Comparison of ENCODE assay signal across 11 cellular contexts in the genomic region with DNA sequence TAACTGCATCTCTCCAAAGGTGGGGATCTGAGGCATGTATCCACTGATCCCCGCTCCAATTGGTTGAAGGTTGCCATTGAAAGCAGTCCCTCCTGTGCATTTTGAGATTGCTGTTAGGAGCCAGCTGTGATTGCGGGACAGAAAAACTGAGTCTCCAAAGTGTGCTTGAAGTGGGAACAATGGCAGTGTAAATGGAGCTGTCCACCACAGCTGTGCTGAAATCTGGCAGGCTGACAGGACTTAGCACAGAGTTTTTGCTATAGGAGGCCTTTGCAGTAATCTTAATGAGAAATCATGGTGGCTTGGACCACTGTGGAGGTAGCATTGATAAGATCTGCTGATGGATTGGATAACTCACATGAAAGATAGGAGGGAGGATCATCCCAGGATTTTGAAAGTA. TPM values are rescaled to one million over a fixed set of nuclear protein-coding genes. Genes with fewer than 3 reads are reported as not detected.
DNase-seq lines count a peak whose midpoint lies in the region; ATAC-seq and TF ChIP-seq lines count a peak whose summit lies in the region.
"Had no signal": no experiment of that assay in that cellular context is flagged by ENCODE, and none has a peak within 500 bp of the region (broad histone marks: within the 10 kb centered on the region; RNA-seq: fewer than 3 reads in every experiment).

No MANE protein-coding gene starts in this region.

- H3K27me3 Mint-ChIP-seq in activated CD4-positive, alpha-beta T cell treated with anti-CD3 and anti-CD28 coated beads, Interleukin-2, amount 10 ng/mL, durations not matched to agents 24 days and 14 days, result no peaks in the 10 kb centered on the region
- H3K27me3 Mint-ChIP-seq in neural crest cell (ENCODE audit: low read depth), result no peaks in the 10 kb centered on the region
- H3K27me3 Mint-ChIP-seq: stimulated activated naive CD8-positive, alpha-beta T cell treated with anti-CD3 and anti-CD28 coated beads, Interleukin-15, Interleukin-2, amounts not matched to agents 100 ng/mL and 50 ng/mL, for 24 hours had no signal

- no peaks in the 10 kb centered on the region for H3K9me3 Mint-ChIP-seq in activated CD4-positive, alpha-beta T cell treated with anti-CD3 and anti-CD28 coated beads, Interleukin-2, amount 10 ng/mL, durations not matched to agents 24 days and 14 days
- no peaks in the 10 kb centered on the region for H3K9me3 Mint-ChIP-seq in neural crest cell
- no peaks in the 10 kb centered on the region for H3K9me3 Mint-ChIP-seq in stimulated activated effector memory CD8-positive, alpha-beta T cell treated with anti-CD3 and anti-CD28 coated beads, Interleukin-12 subunit alpha, Interleukin-12 subunit beta, amount 100 ng/mL, for 72 hours
- H3K9me3 Mint-ChIP-seq: stimulated activated naive CD8-positive, alpha-beta T cell treated with anti-CD3 and anti-CD28 coated beads, Interleukin-15, Interleukin-2, amounts not matched to agents 100 ng/mL and 50 ng/mL, for 24 hours had no signal

- H3K9ac ChIP-seq in NT2/D1 (ENCODE audit: insufficient read length, low read depth), result no peak overlapping the region

- ATAC-seq in GM18519 (IDR thresholded peaks at IDR 0.05; ENCODE audit: low FRiP score, unreplicated experiment) (no peak), left cardiac atrium (no peak)
- ATAC-seq in stimulated activated effector memory CD8-positive, alpha-beta T cell treated with anti-CD3 and anti-CD28 coated beads, Interleukin-12 subunit alpha, Interleukin-12 subunit beta, amount 100 ng/mL, for 72 hours, result no peak
- ATAC-seq: foreskin keratinocyte had no signal

- no peak overlapping the region for H3K4me3 ChIP-seq in NT2/D1 (ENCODE audit: insufficient read length, low read depth)

- intact Hi-C loops in activated CD4-positive, alpha-beta T cell treated with anti-CD3 and anti-CD28 coated beads, Interleukin-2, amount 10 ng/mL, durations not matched to agents 24 days and 14 days (cut with micrococcal nuclease), result no loop called here
- intact Hi-C loops in left cardiac atrium (cut with DNase I), result loop anchor here in 1 of 2 donors (10.0 kb wide), 1 partner anchor 142 kb away; the partner anchor contains the start of genes MRPL50 and ZNF189

- TF ChIP-seq CTCF in neural crest cell (conservative IDR thresholded peaks at IDR 0.05), result no peak

- no peaks in the 10 kb centered on the region for H3K9me3 ChIP-seq in NT2/D1 (ENCODE audit: insufficient read depth, low read length)

- H3K4me1 ChIP-seq in NT2/D1 (ENCODE audit: insufficient read depth, insufficient read length), result no peaks in the 10 kb centered on the region

- no peaks in the 10 kb centered on the region for H3K27me3 ChIP-seq in NT2/D1 (ENCODE audit: insufficient read depth, insufficient read length)
- H3K27me3 ChIP-seq: foreskin keratinocyte had no signal

- H3K4me3 Mint-ChIP-seq in activated CD4-positive, alpha-beta T cell treated with anti-CD3 and anti-CD28 coated beads, Interleukin-2, amount 10 ng/mL, durations not matched to agents 24 days and 14 days, result no peak overlapping the region
- H3K4me3 Mint-ChIP-seq in neural crest cell, result no peak overlapping the region
- no peak overlapping the region for H3K4me3 Mint-ChIP-seq in stimulated activated effector memory CD8-positive, alpha-beta T cell treated with anti-CD3 and anti-CD28 coated beads, Interleukin-12 subunit alpha, Interleukin-12 subunit beta, amount 100 ng/mL, for 72 hours
- H3K4me3 Mint-ChIP-seq: stimulated activated naive CD8-positive, alpha-beta T cell treated with anti-CD3 and anti-CD28 coated beads, Interleukin-15, Interleukin-2, amounts not matched to agents 100 ng/mL and 50 ng/mL, for 24 hours had no signal

- H3K36me3 ChIP-seq in NT2/D1 (ENCODE audit: insufficient read depth, insufficient read length, low read length), result peaks cover 65% of the 10 kb centered on the region

- no peak overlapping the region for H3K27ac Mint-ChIP-seq in activated CD4-positive, alpha-beta T cell treated with anti-CD3 and anti-CD28 coated beads, Interleukin-2, amount 10 ng/mL, durations not matched to agents 24 days and 14 days
- no peak overlapping the region for H3K27ac Mint-ChIP-seq in neural crest cell (ENCODE audit: unreplicated experiment)
- H3K27ac Mint-ChIP-seq in stimulated activated effector memory CD8-positive, alpha-beta T cell treated with anti-CD3 and anti-CD28 coated beads, Interleukin-12 subunit alpha, Interleukin-12 subunit beta, amount 100 ng/mL, for 72 hours, result no peak overlapping the region
- H3K27ac Mint-ChIP-seq: stimulated activated naive CD8-positive, alpha-beta T cell treated with anti-CD3 and anti-CD28 coated beads, Interleukin-15, Interleukin-2, amounts not matched to agents 100 ng/mL and 50 ng/mL, for 24 hours had no signal

- H3K36me3 Mint-ChIP-seq in activated CD4-positive, alpha-beta T cell treated with anti-CD3 and anti-CD28 coated beads, Interleukin-2, amount 10 ng/mL, durations not matched to agents 24 days and 14 days (ENCODE audit: low read depth), result peaks cover 10% of the 10 kb centered on the region
- H3K36me3 Mint-ChIP-seq in neural crest cell (ENCODE audit: low read depth), result peaks cover 6% of the 10 kb centered on the region
- peaks cover 14% of the 10 kb centered on the region for H3K36me3 Mint-ChIP-seq in stimulated activated effector memory CD8-positive, alpha-beta T cell treated with anti-CD3 and anti-CD28 coated beads, Interleukin-12 subunit alpha, Interleukin-12 subunit beta, amount 100 ng/mL, for 72 hours

- peak; percentile 73 for DNase-seq in activated CD4-positive, alpha-beta T cell treated with anti-CD3 and anti-CD28 coated beads, Interleukin-2, amount 10 ng/mL, durations not matched to agents 24 days and 14 days
- no peak for DNase-seq in activated CD4-positive, alpha-beta T cell treated with anti-CD3 and anti-CD28 coated beads for 4 hours
- DNase-seq in NT2/D1 (ENCODE audit: low read depth, low spot score), result peak; percentile 25
- DNase-seq in dermis blood vessel endothelial cell, result peak; percentile 55
- DNase-seq in neural crest cell (ENCODE audit: low read depth, low spot score), result peak; percentile 23
- DNase-seq in left cardiac atrium, result no peak
- DNase-seq in stimulated activated effector memory CD8-positive, alpha-beta T cell treated with anti-CD3 and anti-CD28 coated beads, Interleukin-12 subunit alpha, Interleukin-12 subunit beta, amount 100 ng/mL, for 72 hours (ENCODE audit: low spot score in 2 of 2), result no peak
- DNase-seq: activated CD4-positive, CD25-positive, alpha-beta regulatory T cell treated with anti-CD3 and anti-CD28 coated beads, Interleukin-2, amount 50 U/mL, for 72 hours had no signal

- peaks cover 9% of the 10 kb centered on the region for H3K4me1 Mint-ChIP-seq in activated CD4-positive, alpha-beta T cell treated with anti-CD3 and anti-CD28 coated beads, Interleukin-2, amount 10 ng/mL, durations not matched to agents 24 days and 14 days
- H3K4me1 Mint-ChIP-seq in neural crest cell, result peaks cover 23% of the 10 kb centered on the region
- H3K4me1 Mint-ChIP-seq in stimulated activated effector memory CD8-positive, alpha-beta T cell treated with anti-CD3 and anti-CD28 coated beads, Interleukin-12 subunit alpha, Interleukin-12 subunit beta, amount 100 ng/mL, for 72 hours, result peaks cover 17% of the 10 kb centered on the region

RNA-seq across cellular contexts. Expression of gene RNF20, which starts 3.3 kb away (rescaled TPM):
- total RNA-seq in activated CD4-positive, alpha-beta T cell treated with anti-CD3 and anti-CD28 coated beads, Interleukin-2, amount 10 ng/mL, durations not matched to agents 24 days and 14 days, result 37.9 and 43.8 TPM in 2 replicates
- total RNA-seq in dermis blood vessel endothelial cell (36.8 and 42.5 TPM in 2 replicates), neural crest cell (66.6 and 70.2 TPM in 2 replicates), left cardiac atrium (10 to 100 TPM; 39.8 to 41.1 TPM)

RNA-seq across cellular contexts. Expression of gene PPP3R2, which starts 57.8 kb away (rescaled TPM):
- not detected in 2 replicates for total RNA-seq in activated CD4-positive, alpha-beta T cell treated with anti-CD3 and anti-CD28 coated beads, Interleukin-2, amount 10 ng/mL, durations not matched to agents 24 days and 14 days
- total RNA-seq in dermis blood vessel endothelial cell, result not detected in 2 replicates
- not detected in 2 replicates for total RNA-seq in neural crest cell
- not detected for total RNA-seq in left cardiac atrium
- total RNA-seq: foreskin keratinocyte had no signal

Comparison
In these comparisons a context has a peak if more than half of its experiments do, and no peak if none do; other contexts are left out.
1. DNase-seq: peak in activated CD4-positive, alpha-beta T cell treated with anti-CD3 and anti-CD28 coated beads, Interleukin-2, amount 10 ng/mL, durations not matched to agents 24 days and 14 days (single experiment), NT2/D1 (single experiment), dermis blood vessel endothelial cell (single experiment) and neural crest cell (single experiment); none in activated CD4-positive, alpha-beta T cell treated with anti-CD3 and anti-CD28 coated beads for 4 hours (0 of 2), left cardiac atrium (single experiment) and stimulated activated effector memory CD8-positive, alpha-beta T cell treated with anti-CD3 and anti-CD28 coated beads, Interleukin-12 subunit alpha, Interleukin-12 subunit beta, amount 100 ng/mL, for 72 hours (0 of 2).